In genomic region chr3:131503328-131503650, GRCh38 we compare ENCODE assay signal across 8 cellular contexts. TPM values are rescaled to one million over a fixed set of nuclear protein-coding genes. Genes with fewer than 3 reads are reported as not detected.
DNase-seq lines count a peak whose midpoint lies in the region; ATAC-seq, FAIRE-seq and TF ChIP-seq lines count a peak whose summit lies in the region.

No MANE protein-coding gene starts in this region.

- H4K20me1 ChIP-seq in HepG2 (ENCODE audit: insufficient read depth, low read length), result no peaks in the 10 kb centered on the region

- TF ChIP-seq CTCF in adrenal gland (IDR thresholded peaks at IDR 0.05), result no peak
- no peak for TF ChIP-seq CTCF in HepG2 (CRISPR knock-in tag; IDR thresholded peaks at IDR 0.05)

- peak overlapping the region; percentile 99 for H2AFZ ChIP-seq in HepG2 (ENCODE audit: low read length)

- DNase-seq in DMS53 (lab: John Stamatoyannopoulos, UW) (peak; percentile 45), adrenal gland (peak in 2 of 7 donors; percentile 16 to 23), HepG2 (ENCODE audit: low spot score) (no peak), NOMO-1 treated with DMSO at 0.1 percent for 48 hours (lab: John Stamatoyannopoulos, UW; ENCODE audit: unreplicated experiment) (no peak)
- no peak for DNase-seq in NK-92 treated with Interleukin-12 subunit alpha and Interleukin-12 subunit beta, amount 100 ng/mL, for 24 hours (lab: John Stamatoyannopoulos, UW)

- H3K4me2 ChIP-seq in HepG2 (ENCODE audit: low read depth, low read length), result peak overlapping the region; percentile 89

- no peak for TF ChIP-seq POLR2A in adrenal gland (IDR thresholded peaks at IDR 0.05)
- TF ChIP-seq POLR2A in HepG2 (IDR thresholded peaks at IDR 0.05; ENCODE audit: insufficient read depth in 1 of 2, low read depth in 2 of 2, low read length in 2 of 2), result no peak

- H3K4me1 ChIP-seq in adrenal gland (replicated peaks in 1 of 2), result peaks cover 4 to 25% of the 10 kb centered on the region in 2 donors
- H3K4me1 ChIP-seq in HepG2 (ENCODE audit: insufficient read depth, low read length), result peaks cover 19% of the 10 kb centered on the region
- H3K4me1 ChIP-seq in urinary bladder (ENCODE audit: insufficient read depth), result no peaks in the 10 kb centered on the region

- H3K9me3 ChIP-seq in adrenal gland (replicated peaks in 1 of 3) (no peaks in the 10 kb centered on the region), HepG2 (ENCODE audit: low read length) (no peaks in the 10 kb centered on the region)

- POLR2A ChIA-PET in HepG2 (lab: Yijun Ruan, JAX), result no interaction called here

- TF ChIP-seq EP300 in HepG2 (IDR thresholded peaks at IDR 0.05; ENCODE audit: low read depth in 2 of 2, low read length in 2 of 2) (no peak), HepG2 (CRISPR knock-in tag; IDR thresholded peaks at IDR 0.05; ENCODE audit: borderline replicate concordance) (no peak)

- in situ Hi-C loops in HepG2 (cut with HindIII; ENCODE audit: extremely low pct_ligation_motif_present, low pct_unique_long_range_greater_than_20kb), result no loop called here

- no peak for TF ChIP-seq RAD21 in HepG2 (CRISPR knock-in tag; IDR thresholded peaks at IDR 0.05)

- BruUV-seq in HepG2 (replicated peaks; lab: Mats Ljungman, UMichigan), result no TSS peak

- FAIRE-seq in HepG2 (lab: Jason Lieb, UNC), result no peak

- no peaks in the 10 kb centered on the region for H3K27me3 ChIP-seq in adrenal gland
- H3K27me3 ChIP-seq in HepG2 (ENCODE audit: control insufficient read depth in 1 of 2, insufficient read depth in 2 of 2, low read length in 2 of 2), result peaks cover 0 to 13% of the 10 kb centered on the region in 2 experiments; a peak in 2 of 5 replicates

- CTCF ChIA-PET in HepG2 (lab: Yijun Ruan, JAX; ENCODE audit: low intra/inter-chr PET ratio, low total read pairs), result no interaction called here

- no peak overlapping the region for H3K9ac ChIP-seq in HepG2 (ENCODE audit: insufficient read depth, low read depth, low read length)

- peak; percentile 7 for ATAC-seq in HG03571 (IDR thresholded peaks at IDR 0.05; ENCODE audit: unreplicated experiment)
- no peak for ATAC-seq in HepG2
- no peak for ATAC-seq in GM19023 (IDR thresholded peaks at IDR 0.05; ENCODE audit: unreplicated experiment)

- 62 to 71% (median 64%) methylated on average over 1 of the region's 1 CpG for WGBS in adrenal gland, 4 donors
- WGBS in HepG2 (ENCODE audit: low lambda C conversion rate), result 56% methylated on average over 1 of the region's 1 CpG
- 75% methylated on average over 1 of the region's 1 CpG for WGBS in urinary bladder

- H3K27ac ChIP-seq in adrenal gland (peak overlapping the region in 3 of 5 donors; percentile 63 to 83 (median 69)), HepG2 (ENCODE audit: extremely low read length, insufficient read depth, low read length) (no peak overlapping the region), urinary bladder (ENCODE audit: low read depth) (no peak overlapping the region)

- intact Hi-C loops in adrenal gland (cut with DNase I), result no loop called here
- intact Hi-C loops in HepG2 (cut with micrococcal nuclease; ENCODE audit: unreplicated experiment), result loop anchor here (5.0 kb wide), 1 partner anchor 121 kb away; the partner anchor contains the start of gene NUDT16

- H3K79me2 ChIP-seq in HepG2 (ENCODE audit: insufficient read depth, low read length), result peaks cover 27% of the 10 kb centered on the region

- H3K4me3 ChIP-seq in adrenal gland (peak overlapping the region in 2 of 4 donors; percentile 83 to 84), HepG2 (replicated peaks in 1 of 3; ENCODE audit: insufficient read depth in 1 of 3, low read depth in 2 of 3, low read length in 3 of 3) (peak overlapping the region; percentile 71 to 92 (median 91); a peak in 4 of 6 replicates), urinary bladder (ENCODE audit: low read depth, low read length) (peak overlapping the region; percentile 93)

- H3K36me3 ChIP-seq in adrenal gland (replicated peaks in 1 of 2) (peaks cover 0 to 11% of the 10 kb centered on the region in 2 donors), HepG2 (replicated peaks in 1 of 2; ENCODE audit: control insufficient read depth in 1 of 2, insufficient read depth in 2 of 2, low read length in 2 of 2) (peaks cover 2 to 19% of the 10 kb centered on the region in 2 experiments; a peak in 3 of 5 replicates), urinary bladder (ENCODE audit: insufficient read depth) (peaks cover 4% of the 10 kb centered on the region)

TF ChIP-seq in HepG2, 621 proteins besides CTCF, POLR2A, EP300 and RAD21 (continues in another document):
- TF ChIP-seq TEAD3 (CRISPR knock-in tag; optimal IDR thresholded peaks at IDR 0.05; ENCODE audit: borderline replicate concordance), result no peak
- no peak for TF ChIP-seq ZMYM3 (CRISPR knock-in tag; IDR thresholded peaks at IDR 0.05)
- TF ChIP-seq NR0B2 (CRISPR knock-in tag; IDR thresholded peaks at IDR 0.05), result no peak
- TF ChIP-seq TBL1XR1 (IDR thresholded peaks at IDR 0.05; ENCODE audit: borderline replicate concordance, low read length, partially characterized antibody), result no peak
- TF ChIP-seq ZIK1 (CRISPR knock-in tag; IDR thresholded peaks at IDR 0.05; ENCODE audit: borderline replicate concordance, low read depth), result no peak
- no peak for TF ChIP-seq ZNF7 (CRISPR knock-in tag; IDR thresholded peaks at IDR 0.05)
- no peak for TF ChIP-seq ZNF431 (CRISPR knock-in tag; IDR thresholded peaks at IDR 0.05; ENCODE audit: borderline replicate concordance, low read depth)
- TF ChIP-seq ASH2L (IDR thresholded peaks at IDR 0.05; ENCODE audit: insufficient read length, low read depth, low read length), result no peak
- TF ChIP-seq ZNF775 (CRISPR knock-in tag; IDR thresholded peaks at IDR 0.05; ENCODE audit: borderline replicate concordance), result no peak

RNA-seq across cellular contexts. Expression of gene MRPL3, which starts 0.5 kb away (rescaled TPM):
- 10 to 100 TPM; 48.4 to 96.1 (median 70.6) TPM for total RNA-seq in adrenal gland
- polyA plus RNA-seq in adrenal gland, result 100 to 1,000 TPM in 1 of 3 donors, 10 to 100 TPM in 2; 50.0 to 195 (median 62.6) TPM
- total RNA-seq in HepG2 (2016; rRNA removed; fragmentation: Illumina TruSeq; extraction: Trizol), result 172 and 263 TPM in 2 replicates
- 40.9 and 41.5 TPM in 2 replicates for total RNA-seq in HepG2 (2016; cell fraction: cytosol; rRNA removed; fragmentation: Illumina TruSeq; extraction: Trizol; ENCODE audit: low read depth)
- total RNA-seq in HepG2 (2016; cell fraction: insoluble cytoplasmic fraction; rRNA removed; fragmentation: Illumina TruSeq; extraction: Trizol), result 168 and 279 TPM in 2 replicates
- 76.2 and 78.8 TPM in 2 replicates for total RNA-seq in HepG2 (2016; cell fraction: membrane; rRNA removed; fragmentation: Illumina TruSeq; extraction: Trizol)
- total RNA-seq in HepG2 (2016; cell fraction: nucleus; rRNA removed; fragmentation: Illumina TruSeq; extraction: Trizol), result 92.2 and 97.3 TPM in 2 replicates
- 79.7 and 114 TPM in 2 replicates for polyA plus RNA-seq in HepG2 (2011; rRNA removed)
- 54.9 and 80.4 TPM in 2 replicates for polyA plus RNA-seq in HepG2 (2011; cell fraction: cytosol; rRNA removed)
- 23.9 and 30.0 TPM in 2 replicates for polyA plus RNA-seq in HepG2 (2011; cell fraction: nucleus; rRNA removed)
- polyA plus RNA-seq in HepG2 (2012), result 64.3 and 84.1 TPM in 2 replicates
- polyA plus RNA-seq in HepG2 (2016; cell fraction: cytosol; fragmentation: Illumina TruSeq; extraction: Trizol; ENCODE audit: low read depth), result 35.6 and 39.9 TPM in 2 replicates
- polyA plus RNA-seq in HepG2 (2016; cell fraction: insoluble cytoplasmic fraction; fragmentation: Illumina TruSeq; extraction: Trizol; ENCODE audit: low read depth), result 291 and 306 TPM in 2 replicates
- 65.0 and 74.0 TPM in 2 replicates for polyA plus RNA-seq in HepG2 (2016; cell fraction: membrane; fragmentation: Illumina TruSeq; extraction: Trizol; ENCODE audit: low read depth)
- polyA plus RNA-seq in HepG2 (2016; cell fraction: nucleus; fragmentation: Illumina TruSeq; extraction: Trizol; ENCODE audit: insufficient read depth, low read depth), result 95.6 and 101 TPM in 2 replicates
- polyA minus RNA-seq in HepG2 (2011; rRNA and poly(A)+ RNA removed; ENCODE audit: low replicate concordance), result 86.3 and 206 TPM in 2 replicates
- polyA minus RNA-seq in HepG2 (2011; cell fraction: cytosol; rRNA and poly(A)+ RNA removed), result 40.4 and 45.5 TPM in 2 replicates
- polyA minus RNA-seq in HepG2 (2011; cell fraction: nucleus; rRNA and poly(A)+ RNA removed), result 115 and 131 TPM in 2 replicates
- total RNA-seq in urinary bladder, result 108 TPM
- 80.2 TPM for polyA plus RNA-seq in urinary bladder

Comparison
In these comparisons a context has a peak if more than half of its experiments do, and no peak if none do; other contexts are left out.
1. H3K27ac ChIP-seq: peak in adrenal gland (3 of 5); none in HepG2 (single experiment) and urinary bladder (single experiment).